Comparison of ENCODE assay signal across 8 cellular contexts in genomic region chr4:139455187-139455586, GRCh38. TPM values are rescaled to one million over a fixed set of nuclear protein-coding genes. Genes with fewer than 3 reads are reported as not detected.
DNase-seq lines count a peak whose midpoint lies in the region; ATAC-seq and TF ChIP-seq lines count a peak whose summit lies in the region.

No MANE protein-coding gene starts in this region.

- H3K27me3 ChIP-seq in OCI-LY3 (ENCODE audit: low read depth, low read length) (no peaks in the 10 kb centered on the region), esophagus muscularis mucosa (no peaks in the 10 kb centered on the region), prostate gland (replicated peaks; ENCODE audit: insufficient read depth) (no peaks in the 10 kb centered on the region)

- H2AFZ ChIP-seq in OCI-LY3 (ENCODE audit: low read depth, low read length): no peak overlapping the region

- TF ChIP-seq CTCF in OCI-LY3 (IDR thresholded peaks at IDR 0.05; ENCODE audit: low read depth, low read length): no peak
- TF ChIP-seq CTCF in esophagus muscularis mucosa (IDR thresholded peaks at IDR 0.05): no peak
- no peak for TF ChIP-seq CTCF in prostate gland (IDR thresholded peaks at IDR 0.05)

- no peak for TF ChIP-seq EP300 in esophagus muscularis mucosa (IDR thresholded peaks at IDR 0.05)

- H3K27ac ChIP-seq in OCI-LY3 (ENCODE audit: low read length) (no peak overlapping the region), esophagus muscularis mucosa (replicated peaks in 1 of 4) (peak overlapping the region; percentile 92 to 99 (median 96)), prostate gland (peak overlapping the region; percentile 97 to 98)

- H3K4me3 ChIP-seq in OCI-LY3 (ENCODE audit: low read length): peak overlapping the region; percentile 80
- peak overlapping the region; percentile 76 to 93 (median 81) for H3K4me3 ChIP-seq in esophagus muscularis mucosa
- peak overlapping the region; percentile 64 to 81 for H3K4me3 ChIP-seq in prostate gland

- intact Hi-C loops in esophagus muscularis mucosa (cut with DNase I) (loop anchor here (5.0 to 10.0 kb wide), 3 partner anchors 92 to 370 kb away; partner anchors contain the start of gene ELF2), prostate gland (cut with DNase I) (no loop called here)

- H3K36me3 ChIP-seq in OCI-LY3 (replicated peaks; ENCODE audit: low read depth, low read length): no peaks in the 10 kb centered on the region
- H3K36me3 ChIP-seq in esophagus muscularis mucosa: no peaks in the 10 kb centered on the region
- no peaks in the 10 kb centered on the region for H3K36me3 ChIP-seq in prostate gland

- H3K9ac ChIP-seq in OCI-LY3 (ENCODE audit: low read length): peak overlapping the region; percentile 74

- ATAC-seq in HG03442 (IDR thresholded peaks at IDR 0.05; ENCODE audit: unreplicated experiment) (no peak), GM21381 (IDR thresholded peaks at IDR 0.05; ENCODE audit: unreplicated experiment) (no peak), GM21825 (IDR thresholded peaks at IDR 0.05; ENCODE audit: unreplicated experiment) (no peak)

- WGBS in esophagus muscularis mucosa: 57% methylated on average over 6 of the region's 6 CpGs
- 33% methylated on average over 6 of the region's 6 CpGs for WGBS in prostate gland

- DNase-seq in ELF-1 (ENCODE audit: low read depth, low spot score) (peak; percentile 36), esophagus muscularis mucosa (ENCODE audit: extremely low spot score) (no peak), prostate gland (ENCODE audit: low spot score) (no peak), superior temporal gyrus (ENCODE audit: extremely low spot score) (no peak)

- H3K4me1 ChIP-seq in OCI-LY3 (ENCODE audit: low read length): peaks cover 33% of the 10 kb centered on the region
- peaks cover 36 to 63% (median 59%) of the 10 kb centered on the region in 4 donors for H3K4me1 ChIP-seq in esophagus muscularis mucosa
- H3K4me1 ChIP-seq in prostate gland (replicated peaks): peaks cover 4% of the 10 kb centered on the region

- no peaks in the 10 kb centered on the region for H4K20me1 ChIP-seq in OCI-LY3 (ENCODE audit: insufficient read depth, low read length)

- no peaks in the 10 kb centered on the region for H3K9me3 ChIP-seq in OCI-LY3 (ENCODE audit: insufficient read depth, low read length)
- no peaks in the 10 kb centered on the region for H3K9me3 ChIP-seq in esophagus muscularis mucosa
- no peaks in the 10 kb centered on the region for H3K9me3 ChIP-seq in prostate gland

- H3K4me2 ChIP-seq in OCI-LY3 (ENCODE audit: low read length): peak overlapping the region; percentile 87

- TF ChIP-seq POLR2A in esophagus muscularis mucosa (IDR thresholded peaks at IDR 0.05; ENCODE audit: low read depth): no peak
- TF ChIP-seq POLR2A in prostate gland (IDR thresholded peaks at IDR 0.05): no peak

- peaks cover 15% of the 10 kb centered on the region for H3K79me2 ChIP-seq in OCI-LY3 (ENCODE audit: low read length)

RNA-seq across cellular contexts. Expression of gene RAB33B, which starts 1.3 kb away (rescaled TPM):
- 10 to 100 TPM; 10.8 to 16.1 (median 14.8) TPM for total RNA-seq in esophagus muscularis mucosa
- 10 to 100 TPM in 1 of 2 donors, 1 to 10 TPM in 1; 6.2 to 12.0 TPM for total RNA-seq in prostate gland
